Comparison of ENCODE assay signal across 15 cellular contexts in genomic region chr14:86311151-86311550, GRCh38.
DNase-seq lines count a peak whose midpoint lies in the region; TF ChIP-seq lines count a peak whose summit lies in the region.
"Had no signal": no experiment of that assay in that cellular context is flagged by ENCODE, and none has a peak within 500 bp of the region (broad histone marks: within the 10 kb centered on the region; RNA-seq: fewer than 3 reads in every experiment).

No MANE protein-coding gene starts in this region.

- DNase-seq in NCI-H510A treated with DMSO at 0.1 percent for 48 hours (lab: John Stamatoyannopoulos, UW) = peak; percentile 30
- no peak for DNase-seq in NCI-H510A (lab: John Stamatoyannopoulos, UW)
- DNase-seq in NCI-H748 treated with DMSO at 0.1 percent for 48 hours (lab: John Stamatoyannopoulos, UW) = peak; percentile 56
- no peak for DNase-seq in stimulated activated CD4-positive, alpha-beta T cell treated with anti-CD3 and anti-CD28 coated beads, Interleukin-4, amount 100 ng/mL, for 24 hours
- DNase-seq in mucosa of gallbladder (ENCODE audit: low spot score) = no peak
- no peak for DNase-seq in Peyer's patch
- DNase-seq: CD8-positive, alpha-beta T cell; COR-L47; GDM1; HCEC 1CT; IMR-90 had no signal

- H3K9me3 ChIP-seq in Peyer's patch = no peaks in the 10 kb centered on the region

- H3K27me3 ChIP-seq in Peyer's patch = no peaks in the 10 kb centered on the region
- H3K27me3 ChIP-seq: BLaER1 treated with 17β-estradiol and CSF1 and Interleukin-3, amounts not matched to agents 10 nM and 100 nM had no signal

- H3K4me1 ChIP-seq in Peyer's patch = no peaks in the 10 kb centered on the region
- H3K4me1 ChIP-seq: BLaER1 treated with 17β-estradiol and CSF1 and Interleukin-3, amounts not matched to agents 10 nM and 100 nM had no signal

- no peak for TF ChIP-seq POLR2A in Peyer's patch (IDR thresholded peaks at IDR 0.05)

- H3K27ac ChIP-seq in VCaP (peak overlapping the region; percentile 80), Peyer's patch (no peak overlapping the region)
- H3K27ac ChIP-seq: BLaER1 treated with 17β-estradiol and CSF1 and Interleukin-3, amounts not matched to agents 10 nM and 100 nM had no signal

- no peaks in the 10 kb centered on the region for H3K36me3 ChIP-seq in Peyer's patch
- H3K36me3 ChIP-seq: BLaER1 treated with 17β-estradiol and CSF1 and Interleukin-3, amounts not matched to agents 10 nM and 100 nM had no signal

- TF ChIP-seq CTCF in VCaP (conservative IDR thresholded peaks at IDR 0.05) (no peak), Peyer's patch (IDR thresholded peaks at IDR 0.05) (no peak)

- no peak overlapping the region for H3K4me3 ChIP-seq in Peyer's patch
- H3K4me3 ChIP-seq: BLaER1 treated with 17β-estradiol and CSF1 and Interleukin-3, amounts not matched to agents 10 nM and 100 nM; GM23338; K562 had no signal

Comparison
In these comparisons a context has a peak if more than half of its experiments do, and no peak if none do; other contexts are left out.
1. DNase-seq: peak in NCI-H510A treated with DMSO at 0.1 percent for 48 hours (single experiment) and NCI-H748 treated with DMSO at 0.1 percent for 48 hours (single experiment); none in NCI-H510A (single experiment), stimulated activated CD4-positive, alpha-beta T cell treated with anti-CD3 and anti-CD28 coated beads, Interleukin-4, amount 100 ng/mL, for 24 hours (single experiment), mucosa of gallbladder (single experiment) and Peyer's patch (0 of 3).